ENCODE assay signal across 8 cellular contexts in genomic region chr15:43134157-43134637, GRCh38.
A peak's percentile ranks its signal among the peaks of the same experiment; 100 is the strongest.
DNase-seq lines count a peak whose midpoint lies in the region; ATAC-seq lines count a peak whose summit lies in the region.

No MANE protein-coding gene starts in this region.

- H3K4me1 Mint-ChIP-seq in activated naive CD8-positive, alpha-beta T cell (ENCODE audit: low read depth): peaks cover 18% of the 10 kb centered on the region

- H3K9ac ChIP-seq in iPS-15b (ENCODE audit: low read depth, low read length): peak overlapping the region; percentile 80

- no peaks in the 10 kb centered on the region for H3K9me3 Mint-ChIP-seq in activated naive CD8-positive, alpha-beta T cell (ENCODE audit: low read depth)

- ATAC-seq in GM18520 (IDR thresholded peaks at IDR 0.05; ENCODE audit: unreplicated experiment): peak; percentile 2
- peak; percentile 11 for ATAC-seq in HG03354 (IDR thresholded peaks at IDR 0.05; ENCODE audit: poor library complexity, severe bottlenecking, unreplicated experiment)

- H3K27me3 Mint-ChIP-seq in activated naive CD8-positive, alpha-beta T cell: peaks cover 4% of the 10 kb centered on the region

- peak overlapping the region; percentile 90 for H3K4me3 Mint-ChIP-seq in activated naive CD8-positive, alpha-beta T cell

- DNase-seq in stimulated activated CD8-positive, alpha-beta memory T cell treated with anti-CD3 and anti-CD28 coated beads, Interleukin-4, amount 100 ng/mL, for 48 hours: peak; percentile 29
- no peak for DNase-seq in activated effector memory CD4-positive, alpha-beta T cell treated with anti-CD3 and anti-CD28 coated beads, Interleukin-2, amount 50 U/mL, for 16 hours
- DNase-seq in globus pallidus (ENCODE audit: low spot score): no peak
- no peak for DNase-seq in activated CD4-positive, CD25-positive, alpha-beta regulatory T cell (lab: John Stamatoyannopoulos, UW)

- peaks cover 5% of the 10 kb centered on the region for H3K36me3 ChIP-seq in iPS-15b (ENCODE audit: control insufficient read depth, insufficient read depth, low read length)

- H3K4me1 ChIP-seq in iPS-15b (ENCODE audit: control insufficient read depth, insufficient read depth, low read length): no peaks in the 10 kb centered on the region

- no peaks in the 10 kb centered on the region for H3K9me3 ChIP-seq in iPS-15b (ENCODE audit: control insufficient read depth, insufficient read depth, low read length)

- H3K36me3 Mint-ChIP-seq in activated naive CD8-positive, alpha-beta T cell: peaks cover 6% of the 10 kb centered on the region

- peak overlapping the region; percentile 89 for H3K4me3 ChIP-seq in iPS-15b (ENCODE audit: low read depth, low read length)

- H3K27ac Mint-ChIP-seq in activated naive CD8-positive, alpha-beta T cell: peak overlapping the region; percentile 72

- peaks cover 15% of the 10 kb centered on the region for H3K27me3 ChIP-seq in iPS-15b (ENCODE audit: control insufficient read depth, insufficient read depth, low read length)
